In genomic region chr11:119029069-119029339, GRCh38 we compare ENCODE assay signal across 10 cellular contexts. TPM values are rescaled to one million over a fixed set of nuclear protein-coding genes. Genes with fewer than 3 reads are reported as not detected.
DNase-seq lines count a peak whose midpoint lies in the region; TF ChIP-seq lines count a peak whose summit lies in the region.
"Had no signal": no experiment of that assay in that cellular context is flagged by ENCODE, and none has a peak within 500 bp of the region (broad histone marks: within the 10 kb centered on the region; RNA-seq: fewer than 3 reads in every experiment).

No MANE protein-coding gene starts in this region.

- peak overlapping the region; percentile 75 for H3K27ac ChIP-seq in CD8-positive, alpha-beta memory T cell (ENCODE audit: low read depth, low read length)
- no peak overlapping the region for H3K27ac ChIP-seq in ectodermal cell (ENCODE audit: insufficient read depth, low read depth, low read length, poor library complexity, severe bottlenecking)

- H3K4me3 ChIP-seq in CD8-positive, alpha-beta memory T cell (ENCODE audit: low read length): no peak overlapping the region
- H3K4me3 ChIP-seq in NT2/D1 (ENCODE audit: insufficient read length, low read depth) (no peak overlapping the region), ectodermal cell (ENCODE audit: insufficient read depth, low read depth, low read length) (peak overlapping the region; percentile 60)

- peaks cover 23 to 31% (median 24%) of the 10 kb centered on the region in 3 donors for H3K4me1 Mint-ChIP-seq in CD8-positive, alpha-beta memory T cell
- peaks cover 17% of the 10 kb centered on the region for H3K4me1 Mint-ChIP-seq in osteocyte (ENCODE audit: unreplicated experiment)

- no peaks in the 10 kb centered on the region for H3K27me3 Mint-ChIP-seq in CD8-positive, alpha-beta memory T cell
- no peaks in the 10 kb centered on the region for H3K27me3 Mint-ChIP-seq in osteocyte (ENCODE audit: unreplicated experiment)

- WGBS in ectodermal cell, 2 experiments: 93 to 97% methylated on average over 1 of the region's 1 CpG

- no peaks in the 10 kb centered on the region for H3K9me3 Mint-ChIP-seq in CD8-positive, alpha-beta memory T cell
- H3K9me3 Mint-ChIP-seq in osteocyte (ENCODE audit: unreplicated experiment): no peaks in the 10 kb centered on the region

- TF ChIP-seq CTCF in osteocyte (IDR thresholded peaks at IDR 0.05): no peak

- POLR2A ChIA-PET in CD8-positive, alpha-beta memory T cell (lab: Charles Lee): interaction anchor here (1.9 kb wide), 1 partner anchor 10 kb away, joined by 10 read pairs; the partner anchor contains the start of genes RPS25 and TRAPPC4

- H3K27me3 ChIP-seq in CD8-positive, alpha-beta memory T cell (ENCODE audit: insufficient read depth, low read length, poor library complexity, severe bottlenecking): no peaks in the 10 kb centered on the region
- no peaks in the 10 kb centered on the region for H3K27me3 ChIP-seq in NT2/D1 (ENCODE audit: insufficient read depth, insufficient read length)
- H3K27me3 ChIP-seq in ectodermal cell (ENCODE audit: control insufficient read depth, insufficient read depth, low read length, poor library complexity, severe bottlenecking): no peaks in the 10 kb centered on the region

- H3K9ac ChIP-seq in NT2/D1 (ENCODE audit: insufficient read length, low read depth): peak overlapping the region; percentile 82

- H3K36me3 ChIP-seq in CD8-positive, alpha-beta memory T cell (ENCODE audit: insufficient read depth, low read length): peaks cover 10% of the 10 kb centered on the region
- peaks cover 49% of the 10 kb centered on the region for H3K36me3 ChIP-seq in NT2/D1 (ENCODE audit: insufficient read depth, insufficient read length, low read length)
- peaks cover 8% of the 10 kb centered on the region for H3K36me3 ChIP-seq in ectodermal cell (ENCODE audit: control insufficient read depth, insufficient read depth, low read length)

- intact Hi-C loops in cardiac septum (cut with DNase I): no loop called here

- H3K27ac Mint-ChIP-seq in CD8-positive, alpha-beta memory T cell: peak overlapping the region; percentile 12 to 95 (median 80)
- no peak overlapping the region for H3K27ac Mint-ChIP-seq in osteocyte (ENCODE audit: unreplicated experiment)

- H3K4me1 ChIP-seq in CD8-positive, alpha-beta memory T cell (ENCODE audit: insufficient read depth, low read length): peaks cover 21% of the 10 kb centered on the region
- peaks cover 10% of the 10 kb centered on the region for H3K4me1 ChIP-seq in NT2/D1 (ENCODE audit: insufficient read depth, insufficient read length)
- H3K4me1 ChIP-seq in ectodermal cell (ENCODE audit: control insufficient read depth, insufficient read depth, low read length): peaks cover 16% of the 10 kb centered on the region

- peaks cover 0 to 28% (median 7%) of the 10 kb centered on the region in 3 donors for H3K36me3 Mint-ChIP-seq in CD8-positive, alpha-beta memory T cell
- H3K36me3 Mint-ChIP-seq in osteocyte (ENCODE audit: unreplicated experiment): peaks cover 6% of the 10 kb centered on the region

- no peak for DNase-seq in CD8-positive, alpha-beta memory T cell
- no peak for DNase-seq in NT2/D1 (ENCODE audit: low read depth, low spot score)
- DNase-seq in osteocyte (ENCODE audit: extremely low spot score, unreplicated experiment): no peak
- no peak for DNase-seq in DMS153 (lab: John Stamatoyannopoulos, UW)
- no peak for DNase-seq in H4 (ENCODE audit: low spot score)
- DNase-seq in cardiac septum (ENCODE audit: low spot score): no peak
- DNase-seq in NCI-H1436 (lab: John Stamatoyannopoulos, UW): no peak
- DNase-seq: DMS79, SHP77 had no signal

- CTCF ChIA-PET in CD8-positive, alpha-beta memory T cell (lab: Charles Lee): interaction anchor here (1.2 kb wide), 1 partner anchor 11 kb away, joined by 3 read pairs; the partner anchor contains the start of gene RPS25

- no peaks in the 10 kb centered on the region for H3K9me3 ChIP-seq in CD8-positive, alpha-beta memory T cell (ENCODE audit: low read length)
- no peaks in the 10 kb centered on the region for H3K9me3 ChIP-seq in NT2/D1 (ENCODE audit: insufficient read depth, low read length)
- no peaks in the 10 kb centered on the region for H3K9me3 ChIP-seq in ectodermal cell (ENCODE audit: control insufficient read depth, low read length)

- H3K4me3 Mint-ChIP-seq in CD8-positive, alpha-beta memory T cell: peak overlapping the region in 6 of 7 donors; percentile 56 to 96 (median 90)
- peak overlapping the region; percentile 79 for H3K4me3 Mint-ChIP-seq in osteocyte (ENCODE audit: unreplicated experiment)

RNA-seq across cellular contexts. Expression of gene SLC37A4, which starts 1.7 kb away (rescaled TPM):
- 10 to 100 TPM; 22.7 to 28.5 TPM for total RNA-seq in CD8-positive, alpha-beta memory T cell
- polyA plus RNA-seq in CD8-positive, alpha-beta memory T cell: 11.3 TPM
- polyA plus RNA-seq in ectodermal cell (2013, experiment 1 of 4): 58.5 TPM
- polyA plus RNA-seq in ectodermal cell (2013, experiment 2 of 4): 58.3 TPM
- 48.3 TPM for polyA plus RNA-seq in ectodermal cell (2013, experiment 3 of 4)
- polyA plus RNA-seq in ectodermal cell (2013, experiment 4 of 4): 52.8 TPM
- total RNA-seq in osteocyte: 15.6 and 16.3 TPM in 2 replicates
- 21.7 and 26.6 TPM in 2 replicates for total RNA-seq in H4 (2014; rRNA removed; shearing (Covaris generic))
- 3.9 TPM for total RNA-seq in cardiac septum

RNA-seq across cellular contexts. Expression of gene TRAPPC4, which starts 10.4 kb away (rescaled TPM):
- 100 to 1,000 TPM; 154 TPM for total RNA-seq in CD8-positive, alpha-beta memory T cell
- polyA plus RNA-seq in CD8-positive, alpha-beta memory T cell: 125 TPM
- 77.4 TPM for polyA plus RNA-seq in ectodermal cell (2013, experiment 1 of 4)
- polyA plus RNA-seq in ectodermal cell (2013, experiment 2 of 4): 91.1 TPM
- 69.2 TPM for polyA plus RNA-seq in ectodermal cell (2013, experiment 3 of 4)
- polyA plus RNA-seq in ectodermal cell (2013, experiment 4 of 4): 75.3 TPM
- 71.4 and 75.3 TPM in 2 replicates for total RNA-seq in osteocyte
- 118 and 134 TPM in 2 replicates for total RNA-seq in H4 (2014; rRNA removed; shearing (Covaris generic))
- 42.4 TPM for total RNA-seq in cardiac septum

RNA-seq across cellular contexts. Expression of gene RPS25, which starts 10.9 kb away (rescaled TPM):
- 1,000 to 10,000 TPM; 1,415 to 1,447 TPM for total RNA-seq in CD8-positive, alpha-beta memory T cell
- polyA plus RNA-seq in CD8-positive, alpha-beta memory T cell: 4,526 TPM
- 1,507 TPM for polyA plus RNA-seq in ectodermal cell (2013, experiment 1 of 4)
- polyA plus RNA-seq in ectodermal cell (2013, experiment 2 of 4): 1,507 TPM
- polyA plus RNA-seq in ectodermal cell (2013, experiment 3 of 4): 1,523 TPM
- polyA plus RNA-seq in ectodermal cell (2013, experiment 4 of 4): 1,566 TPM
- total RNA-seq in osteocyte (933 and 949 TPM in 2 replicates), cardiac septum (572 TPM)
- 3,227 and 3,660 TPM in 2 replicates for total RNA-seq in H4 (2014; rRNA removed; shearing (Covaris generic))

RNA-seq across cellular contexts. Expression of gene HYOU1, which starts 28.0 kb away (rescaled TPM):
- total RNA-seq in CD8-positive, alpha-beta memory T cell: 100 to 1,000 TPM; 181 TPM
- 33.4 TPM for polyA plus RNA-seq in CD8-positive, alpha-beta memory T cell
- polyA plus RNA-seq in ectodermal cell (2013, experiment 1 of 4): 215 TPM
- 210 TPM for polyA plus RNA-seq in ectodermal cell (2013, experiment 2 of 4)
- polyA plus RNA-seq in ectodermal cell (2013, experiment 3 of 4): 138 TPM
- 144 TPM for polyA plus RNA-seq in ectodermal cell (2013, experiment 4 of 4)
- total RNA-seq in osteocyte (168 TPM in 2 replicates), cardiac septum (90.7 TPM)
- 134 and 143 TPM in 2 replicates for total RNA-seq in H4 (2014; rRNA removed; shearing (Covaris generic))

RNA-seq across cellular contexts. Expression of gene CENATAC, which starts 31.1 kb away (rescaled TPM):
- total RNA-seq in CD8-positive, alpha-beta memory T cell: 10 to 100 TPM; 29.1 to 34.6 TPM
- polyA plus RNA-seq in CD8-positive, alpha-beta memory T cell: 10.1 TPM
- 39.4 TPM for polyA plus RNA-seq in ectodermal cell (2013, experiment 1 of 4)
- 47.3 TPM for polyA plus RNA-seq in ectodermal cell (2013, experiment 2 of 4)
- polyA plus RNA-seq in ectodermal cell (2013, experiment 3 of 4): 25.6 TPM
- 30.0 TPM for polyA plus RNA-seq in ectodermal cell (2013, experiment 4 of 4)
- total RNA-seq in osteocyte: 31.6 and 32.7 TPM in 2 replicates
- total RNA-seq in H4 (2014; rRNA removed; shearing (Covaris generic)): 11.9 and 14.4 TPM in 2 replicates
- 15.0 TPM for total RNA-seq in cardiac septum
